8 cellular contexts compared by ENCODE assay signal in the genomic region with DNA sequence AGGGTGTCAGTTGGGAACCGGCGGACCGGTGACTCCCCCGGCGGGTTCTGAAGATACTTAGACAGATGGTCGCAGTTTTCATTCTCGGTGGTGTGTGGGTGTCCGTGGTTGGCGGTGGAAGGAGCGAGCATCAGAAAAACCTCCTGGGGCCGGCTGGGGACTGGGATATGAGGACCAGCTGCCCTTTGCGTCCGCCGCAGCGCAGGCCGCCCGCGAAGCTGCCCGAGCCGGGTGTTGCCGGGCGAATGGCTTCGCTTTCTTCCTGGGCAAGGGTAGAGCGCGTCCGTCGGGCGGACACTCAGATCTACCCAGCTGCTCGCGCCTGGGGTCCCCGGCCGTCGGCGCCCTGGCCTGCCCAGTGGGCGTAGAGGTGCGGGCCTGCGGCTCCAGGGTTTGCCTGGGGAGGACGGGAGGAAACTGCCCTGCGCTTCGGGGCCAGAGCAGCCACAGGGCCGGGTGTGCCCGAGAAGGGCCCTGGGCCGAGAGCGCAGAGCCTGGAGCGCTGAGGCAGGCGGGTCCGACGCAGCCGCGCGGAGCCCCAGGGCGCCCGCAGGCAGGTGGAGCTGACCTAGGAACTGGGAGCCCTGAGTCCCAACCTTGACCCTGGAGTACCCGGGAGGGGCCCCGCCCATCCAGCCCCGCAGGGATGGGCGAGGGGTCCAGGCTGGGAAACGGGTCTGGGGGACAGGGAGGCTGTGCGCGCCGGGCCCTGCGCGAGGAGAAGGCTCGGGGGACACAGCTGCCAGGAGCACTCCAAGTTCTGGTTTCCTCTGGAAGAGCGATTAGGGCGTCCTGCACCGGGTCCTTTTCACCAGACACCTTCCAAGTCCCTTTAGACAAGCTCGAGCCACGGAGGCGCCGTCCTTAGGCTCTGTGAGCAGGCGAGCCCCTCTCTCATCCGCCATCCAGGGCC. TPM values are rescaled to one million over a fixed set of nuclear protein-coding genes. Genes with fewer than 3 reads are reported as not detected.
DNase-seq lines count a peak whose midpoint lies in the region; ATAC-seq and TF ChIP-seq lines count a peak whose summit lies in the region.

No MANE protein-coding gene starts in this region.

- peak overlapping the region in 3 of 10 donors; percentile 10 to 64 (median 28) for H3K27ac ChIP-seq in heart right ventricle
- no peak overlapping the region for H3K27ac ChIP-seq in parathyroid adenoma

- ATAC-seq in heart right ventricle (no peak), HG03432 (IDR thresholded peaks at IDR 0.05; ENCODE audit: unreplicated experiment) (no peak), HG03571 (IDR thresholded peaks at IDR 0.05; ENCODE audit: unreplicated experiment) (no peak)
- ATAC-seq in stimulated activated naive B cell treated with anti-CD40 and anti-IgM and Interleukin-4, amounts not matched to agents 10 μg/mL and 1 μg/mL and 100 μg/mL, for 72 hours (replicated peaks) = no peak
- no peak for ATAC-seq in naive thymus-derived CD8-positive, alpha-beta T cell

- no peak for TF ChIP-seq CTCF in BJ (IDR thresholded peaks at IDR 0.05; ENCODE audit: insufficient read depth, low read depth, low read length)
- no peak for TF ChIP-seq CTCF in WI38 (IDR thresholded peaks at IDR 0.05; ENCODE audit: low read depth, low read length)
- no peak for TF ChIP-seq CTCF in heart right ventricle (IDR thresholded peaks at IDR 0.05)
- TF ChIP-seq CTCF in parathyroid adenoma (IDR thresholded peaks at IDR 0.05) = no peak

- H3K4me2 ChIP-seq in parathyroid adenoma (ENCODE audit: low read length) = peak overlapping the region; percentile 7

- H2AFZ ChIP-seq in parathyroid adenoma = no peak overlapping the region

- 4 to 5% methylated on average over 73 of the region's 73 CpGs for WGBS in heart right ventricle, 2 donors

- H3K4me3 Mint-ChIP-seq in stimulated activated naive B cell treated with anti-CD40 and anti-IgM and Interleukin-4, amounts not matched to agents 10 μg/mL and 1 μg/mL and 100 μg/mL, for 72 hours = no peak overlapping the region
- H3K4me3 Mint-ChIP-seq in naive thymus-derived CD8-positive, alpha-beta T cell = peak overlapping the region in 1 of 10 donors; percentile 4

- no peaks in the 10 kb centered on the region for H3K79me2 ChIP-seq in parathyroid adenoma

- no peaks in the 10 kb centered on the region for H3K9me3 Mint-ChIP-seq in stimulated activated naive B cell treated with anti-CD40 and anti-IgM and Interleukin-4, amounts not matched to agents 10 μg/mL and 1 μg/mL and 100 μg/mL, for 72 hours
- no peaks in the 10 kb centered on the region for H3K9me3 Mint-ChIP-seq in naive thymus-derived CD8-positive, alpha-beta T cell

- CTCF ChIA-PET in BJ (lab: Yijun Ruan, JAX) = interaction anchor here (1.0 to 8.5 kb wide), 4 partner anchors 26 to 479 kb away, joined by 3 to 84 read pairs (median 12); no protein-coding TSS in a partner anchor

- H3K27ac Mint-ChIP-seq in stimulated activated naive B cell treated with anti-CD40 and anti-IgM and Interleukin-4, amounts not matched to agents 10 μg/mL and 1 μg/mL and 100 μg/mL, for 72 hours = no peak overlapping the region
- H3K27ac Mint-ChIP-seq in naive thymus-derived CD8-positive, alpha-beta T cell = no peak overlapping the region

- no peaks in the 10 kb centered on the region for H3K27me3 ChIP-seq in BJ (ENCODE audit: control insufficient read depth, insufficient read depth, low read length)
- peaks cover 14 to 99% (median 85%) of the 10 kb centered on the region in 7 donors for H3K27me3 ChIP-seq in heart right ventricle
- peaks cover 4% of the 10 kb centered on the region for H3K27me3 ChIP-seq in parathyroid adenoma (ENCODE audit: control insufficient read depth, insufficient read depth, low read length)

- H3K9ac ChIP-seq in parathyroid adenoma = no peak overlapping the region

- intact Hi-C loops in heart right ventricle (cut with DNase I) = no loop called here

- peaks cover 13 to 36% of the 10 kb centered on the region in 2 donors for H3K27me3 Mint-ChIP-seq in stimulated activated naive B cell treated with anti-CD40 and anti-IgM and Interleukin-4, amounts not matched to agents 10 μg/mL and 1 μg/mL and 100 μg/mL, for 72 hours
- H3K27me3 Mint-ChIP-seq in naive thymus-derived CD8-positive, alpha-beta T cell = peaks cover 13 to 54% (median 39%) of the 10 kb centered on the region in 5 donors

- no peaks in the 10 kb centered on the region for H3K4me1 Mint-ChIP-seq in stimulated activated naive B cell treated with anti-CD40 and anti-IgM and Interleukin-4, amounts not matched to agents 10 μg/mL and 1 μg/mL and 100 μg/mL, for 72 hours
- no peaks in the 10 kb centered on the region for H3K4me1 Mint-ChIP-seq in naive thymus-derived CD8-positive, alpha-beta T cell

- peak overlapping the region; percentile 100 for H3K4me3 ChIP-seq in BJ (ENCODE audit: low read depth, low read length)
- H3K4me3 ChIP-seq in WI38 (ENCODE audit: low read depth, low read length) = peak overlapping the region; percentile 89
- peak overlapping the region; percentile 28 to 65 (median 54) for H3K4me3 ChIP-seq in heart right ventricle
- no peak overlapping the region for H3K4me3 ChIP-seq in parathyroid adenoma (ENCODE audit: low read depth, low read length)

- H3K36me3 Mint-ChIP-seq in stimulated activated naive B cell treated with anti-CD40 and anti-IgM and Interleukin-4, amounts not matched to agents 10 μg/mL and 1 μg/mL and 100 μg/mL, for 72 hours = no peaks in the 10 kb centered on the region
- no peaks in the 10 kb centered on the region for H3K36me3 Mint-ChIP-seq in naive thymus-derived CD8-positive, alpha-beta T cell

- POLR2A ChIA-PET in BJ (lab: Charles Lee) = interaction anchor here (0.7 to 1.8 kb wide), 4 partner anchors 58 to 164 kb away, joined by 3 to 7 read pairs (median 4); no protein-coding TSS in a partner anchor
- POLR2A ChIA-PET in naive thymus-derived CD8-positive, alpha-beta T cell (lab: Charles Lee) = no interaction called here

- H3K36me3 ChIP-seq in BJ (ENCODE audit: control insufficient read depth, insufficient read depth, low read length) = peaks cover 13% of the 10 kb centered on the region
- no peaks in the 10 kb centered on the region for H3K36me3 ChIP-seq in heart right ventricle
- H3K36me3 ChIP-seq in parathyroid adenoma (ENCODE audit: control insufficient read depth, insufficient read depth, low read length) = no peaks in the 10 kb centered on the region

- H3K4me1 ChIP-seq in heart right ventricle = peaks cover 0 to 24% (median 10%) of the 10 kb centered on the region in 9 donors
- no peaks in the 10 kb centered on the region for H3K4me1 ChIP-seq in parathyroid adenoma

- DNase-seq in BJ (ENCODE audit: low read depth) (no peak), heart right ventricle (no peak)
- DNase-seq in stimulated activated naive B cell treated with anti-CD40 and anti-IgM and Interleukin-4, amounts not matched to agents 10 μg/mL and 1 μg/mL and 100 μg/mL, for 72 hours = no peak
- DNase-seq in naive thymus-derived CD8-positive, alpha-beta T cell = no peak

- no peaks in the 10 kb centered on the region for H3K9me3 ChIP-seq in heart right ventricle
- H3K9me3 ChIP-seq in parathyroid adenoma (ENCODE audit: control insufficient read depth, low read length) = no peaks in the 10 kb centered on the region

RNA-seq across cellular contexts. Expression of gene TWIST2, which starts 1.3 kb away (rescaled TPM):
- 110 and 127 TPM in 2 replicates for polyA plus RNA-seq in BJ (2011; rRNA removed)
- polyA minus RNA-seq in BJ (2011; rRNA and poly(A)+ RNA removed) = 77.4 and 88.7 TPM in 2 replicates
- 1 to 10 TPM in 5 of 10 donors, under 1 TPM in 5; 0.19 to 3.2 (median 0.87) TPM for total RNA-seq in heart right ventricle
- polyA plus RNA-seq in heart right ventricle = 1 to 10 TPM; 2.7 to 3.5 TPM
- total RNA-seq in naive thymus-derived CD8-positive, alpha-beta T cell = not detected
- not detected for polyA plus RNA-seq in naive thymus-derived CD8-positive, alpha-beta T cell

Comparison
In these comparisons a context has a peak if more than half of its experiments do, and no peak if none do; other contexts are left out.
1. RNA of gene TWIST2, which starts 1.3 kb away (polyA plus RNA-seq): 110 to 127 TPM in BJ; 2.7 to 3.5 TPM in heart right ventricle and not detected in naive thymus-derived CD8-positive, alpha-beta T cell; every median in the first group is over 10 times any median in the second.